ENCODE assay signal across 23 cellular contexts in the genomic region with DNA sequence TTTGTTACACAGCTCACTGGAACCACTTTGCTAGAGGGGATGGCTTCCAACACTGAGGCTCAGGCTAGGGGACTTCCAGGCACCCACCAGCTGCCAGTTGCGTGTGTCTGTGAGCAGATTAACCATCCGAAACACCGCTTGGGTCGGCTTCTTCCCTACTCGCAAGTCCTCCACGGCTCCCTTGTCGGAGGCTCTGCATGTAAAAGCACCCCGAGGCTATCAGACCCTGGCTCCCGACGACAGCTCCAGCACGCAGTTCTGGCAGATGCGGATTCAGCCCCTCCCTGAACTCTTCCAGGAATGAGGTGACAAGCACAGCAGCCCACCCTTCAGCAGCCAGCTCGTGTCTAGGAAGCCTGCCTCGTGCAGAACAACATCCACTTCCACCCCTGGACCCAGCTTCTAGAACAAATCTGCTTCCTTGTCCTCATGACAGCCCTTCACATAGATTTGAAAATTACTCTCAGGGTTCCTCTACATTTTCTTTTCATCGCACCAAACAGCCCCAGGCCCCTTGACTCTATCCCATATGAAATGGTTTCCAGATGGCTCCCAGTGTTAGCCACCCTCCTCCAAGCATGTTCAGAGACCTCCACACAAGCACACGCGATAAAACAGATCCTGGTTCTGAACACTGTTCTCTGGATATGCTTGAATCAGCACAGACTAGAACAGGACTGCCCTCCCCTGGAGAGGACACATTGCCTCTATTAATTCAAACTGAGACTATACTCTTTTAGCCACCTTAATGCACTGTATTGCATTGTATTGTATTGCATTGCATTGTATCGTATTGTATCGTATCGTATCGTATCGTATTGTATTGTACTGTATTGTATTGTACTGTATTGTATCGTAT. TPM values are rescaled to one million over a fixed set of nuclear protein-coding genes. Genes with fewer than 3 reads are reported as not detected.
A peak's percentile ranks its signal among the peaks of the same experiment; 100 is the strongest.
DNase-seq lines count a peak whose midpoint lies in the region; ATAC-seq and TF ChIP-seq lines count a peak whose summit lies in the region.
"Had no signal": no experiment of that assay in that cellular context is flagged by ENCODE, and none has a peak within 500 bp of the region (broad histone marks: within the 10 kb centered on the region; RNA-seq: fewer than 3 reads in every experiment).

No MANE protein-coding gene starts in this region.

- WGBS in spleen, 5 donors = 64 to 75% (median 68%) methylated on average over 23 of the region's 23 CpGs

- H3K9me3 ChIP-seq in iPS-15b (ENCODE audit: control insufficient read depth, insufficient read depth, low read length) = no peaks in the 10 kb centered on the region
- no peaks in the 10 kb centered on the region for H3K9me3 ChIP-seq in spleen
- H3K9me3 ChIP-seq in colonic mucosa = no peaks in the 10 kb centered on the region
- H3K9me3 ChIP-seq: adrenal gland, lower lobe of right lung, tibial artery had no signal

- peaks cover 20% of the 10 kb centered on the region for H3K4me1 Mint-ChIP-seq in GM23338
- H3K4me1 Mint-ChIP-seq: activated CD4-positive, alpha-beta T cell treated with anti-CD3 and anti-CD28 coated beads, Interleukin-2, amount 10 ng/mL, durations not matched to agents 7 days and 5 days; immature natural killer cell had no signal

- H2AFZ ChIP-seq in GM23338 = peak overlapping the region; percentile 99

- no peaks in the 10 kb centered on the region for H3K36me3 Mint-ChIP-seq in GM23338 (ENCODE audit: low read depth)
- H3K36me3 Mint-ChIP-seq: immature natural killer cell had no signal

- H3K27me3 ChIP-seq in GM23338 (ENCODE audit: insufficient read depth) (no peaks in the 10 kb centered on the region), iPS-15b (ENCODE audit: control insufficient read depth, insufficient read depth, low read length) (peaks cover 8% of the 10 kb centered on the region), spleen (replicated peaks in 1 of 7) (peaks cover 0 to 33% (median 0%) of the 10 kb centered on the region in 7 donors), colonic mucosa (no peaks in the 10 kb centered on the region)
- H3K27me3 ChIP-seq: adrenal gland had no signal

- no peaks in the 10 kb centered on the region for H3F3A ChIP-seq in GM23338 (replicated peaks; ENCODE audit: low read depth)

- H3K4me1 ChIP-seq in GM23338 (ENCODE audit: insufficient read depth) (peaks cover 15% of the 10 kb centered on the region), iPS-15b (ENCODE audit: control insufficient read depth, insufficient read depth, low read length) (peaks cover 14% of the 10 kb centered on the region), spleen (no peaks in the 10 kb centered on the region), colonic mucosa (no peaks in the 10 kb centered on the region)
- H3K4me1 ChIP-seq: adrenal gland, lower lobe of right lung, tibial artery had no signal

- no peaks in the 10 kb centered on the region for H3K9me3 Mint-ChIP-seq in GM23338
- H3K9me3 Mint-ChIP-seq: activated CD4-positive, alpha-beta T cell treated with anti-CD3 and anti-CD28 coated beads, Interleukin-2, amount 10 ng/mL, durations not matched to agents 7 days and 5 days; effector memory CD8-positive, alpha-beta T cell; immature natural killer cell had no signal

- no peak overlapping the region for H3K27ac Mint-ChIP-seq in GM23338
- H3K27ac Mint-ChIP-seq: activated CD4-positive, alpha-beta T cell treated with anti-CD3 and anti-CD28 coated beads, Interleukin-2, amount 10 ng/mL, durations not matched to agents 7 days and 5 days; effector memory CD8-positive, alpha-beta T cell; immature natural killer cell had no signal

- no peak overlapping the region for H3K9ac ChIP-seq in iPS-15b (ENCODE audit: low read depth, low read length)
- no peak overlapping the region for H3K9ac ChIP-seq in colonic mucosa (ENCODE audit: low read depth in 2 of 2, low read length in 2 of 2)

- no peak for TF ChIP-seq POLR2A in spleen (IDR thresholded peaks at IDR 0.05)

- no peak overlapping the region for H3K4me3 ChIP-seq in GM23338
- H3K4me3 ChIP-seq in iPS-15b (ENCODE audit: low read depth, low read length) = peak overlapping the region; percentile 24
- no peak overlapping the region for H3K4me3 ChIP-seq in spleen
- no peak overlapping the region for H3K4me3 ChIP-seq in colonic mucosa
- H3K4me3 ChIP-seq: adrenal gland, lower lobe of right lung, tibial artery had no signal

- DNase-seq in GM23338 (ENCODE audit: low spot score) = peak; percentile 60
- peak; percentile 41 for DNase-seq in spleen
- DNase-seq in colonic mucosa = no peak
- DNase-seq: activated CD4-positive, alpha-beta T cell treated with anti-CD3 and anti-CD28 coated beads, Interleukin-2, amount 10 ng/mL, durations not matched to agents 7 days and 5 days; activated CD8-positive, alpha-beta memory T cell treated with anti-CD3 and anti-CD28 coated beads, Interleukin-2, amount 50 U/mL, for 4 hours; activated effector memory CD4-positive, alpha-beta T cell treated with Interleukin-2 at 50 U/mL for 16 hours; adrenal gland; central memory CD4-positive, alpha-beta T cell; DND-41; effector memory CD8-positive, alpha-beta T cell; immature natural killer cell; KG1; lower lobe of right lung; NCI-H187 treated with DMSO at 0.1 percent for 48 hours; NCI-H446 treated with DMSO at 0.1 percent for 48 hours; stimulated activated naive CD4-positive, alpha-beta T cell treated with Interleukin-2 at 50 U/mL for 16 hours had no signal

- TF ChIP-seq CTCF in GM23338 (conservative IDR thresholded peaks at IDR 0.05; ENCODE audit: low read depth in 2 of 2) = no peak
- no peak for TF ChIP-seq CTCF in spleen (IDR thresholded peaks at IDR 0.05 in 8 of 11, conservative IDR thresholded peaks at IDR 0.05 in 3 of 11)
- no peak for TF ChIP-seq CTCF in colonic mucosa (IDR thresholded peaks at IDR 0.05)

- H3K4me2 ChIP-seq in GM23338 = peak overlapping the region; percentile 61

- H3K4me3 Mint-ChIP-seq in GM23338 = no peak overlapping the region
- H3K4me3 Mint-ChIP-seq: activated CD4-positive, alpha-beta T cell treated with anti-CD3 and anti-CD28 coated beads, Interleukin-2, amount 10 ng/mL, durations not matched to agents 7 days and 5 days; effector memory CD8-positive, alpha-beta T cell; immature natural killer cell had no signal

- no peak overlapping the region for H3K27ac ChIP-seq in GM23338 (ENCODE audit: low read depth)
- no peak overlapping the region for H3K27ac ChIP-seq in spleen
- no peak overlapping the region for H3K27ac ChIP-seq in colonic mucosa
- H3K27ac ChIP-seq: adrenal gland, lower lobe of right lung, tibial artery had no signal

- H4K20me1 ChIP-seq in GM23338 (replicated peaks; ENCODE audit: insufficient read depth) = no peaks in the 10 kb centered on the region

- intact Hi-C loops in spleen (cut with DNase I; ENCODE audit: low total_unique reads) = no loop called here
- intact Hi-C loops in colonic mucosa (cut with DNase I) = no loop called here

- no peaks in the 10 kb centered on the region for H3K79me2 ChIP-seq in GM23338 (replicated peaks; ENCODE audit: insufficient read depth)

- no peaks in the 10 kb centered on the region for H3K9me2 ChIP-seq in GM23338 (ENCODE audit: insufficient read depth)

- ATAC-seq in GM23338 (peak; percentile 68), SK-N-SH treated with all-trans-retinoic acid at 6 μM for 48 hours (peak; percentile 25; the same call in 2 of the 3 replicates), GM19455 (IDR thresholded peaks at IDR 0.05; ENCODE audit: unreplicated experiment) (no peak), HG02642 (IDR thresholded peaks at IDR 0.05; ENCODE audit: poor library complexity, unreplicated experiment) (no peak)
- ATAC-seq: effector memory CD8-positive, alpha-beta T cell; lower lobe of right lung; sciatic nerve had no signal

- H3K36me3 ChIP-seq in GM23338 (ENCODE audit: insufficient read depth) (no peaks in the 10 kb centered on the region), iPS-15b (ENCODE audit: control insufficient read depth, insufficient read depth, low read length) (no peaks in the 10 kb centered on the region), spleen (no peaks in the 10 kb centered on the region), colonic mucosa (no peaks in the 10 kb centered on the region)
- H3K36me3 ChIP-seq: adrenal gland, lower lobe of right lung, tibial artery had no signal

- H3K27me3 Mint-ChIP-seq in GM23338 (ENCODE audit: insufficient read depth, low read depth, poor library complexity) = peaks cover 6% of the 10 kb centered on the region

TF ChIP-seq in GM23338, 12 proteins besides CTCF, POLR2A, EP300 and RAD21 (continues in another document):
- no peak for TF ChIP-seq ZNF331 (CRISPR knock-in tag; IDR thresholded peaks at IDR 0.05; ENCODE audit: low read depth)
- no peak for TF ChIP-seq EZH2 (IDR thresholded peaks at IDR 0.05; ENCODE audit: low read depth, unreplicated experiment)
- TF ChIP-seq POLR2AphosphoS5 (IDR thresholded peaks at IDR 0.05; ENCODE audit: low read depth) = no peak
- TF ChIP-seq EZH2phosphoT487 (IDR thresholded peaks at IDR 0.05; ENCODE audit: unreplicated experiment) = no peak
- TF ChIP-seq STAT1 (IDR thresholded peaks at IDR 0.05; ENCODE audit: unreplicated experiment) = no peak

TF ChIP-seq in SK-N-SH treated with all-trans-retinoic acid at 6 μM for 48 hours, 23 proteins besides CTCF, POLR2A, EP300 and RAD21:
- TF ChIP-seq ESRRG (CRISPR knock-in tag; IDR thresholded peaks at IDR 0.05) (no peak), TCF4 (CRISPR knock-in tag; IDR thresholded peaks at IDR 0.05; ENCODE audit: borderline replicate concordance) (peak; percentile 49; the same call in 1 of the 2 replicates), ZNF70 (CRISPR knock-in tag; IDR thresholded peaks at IDR 0.05) (peak; percentile 92)

RNA-seq across cellular contexts. Expression of gene SLIT1, which starts 44.6 kb away (rescaled TPM):
- total RNA-seq in GM23338 (2014; rRNA removed; shearing (Covaris generic)) = 1.7 and 2.0 TPM in 2 replicates
- polyA plus RNA-seq in GM23338 (2016; fragmentation: Nextera tagmentation; extraction: Ambion mirVana) (0.37 and 0.76 TPM in 2 replicates), spleen (under 1 TPM; 0.11 to 0.52 (median 0.29) TPM)
- total RNA-seq in spleen (under 1 TPM; 0.19 to 0.82 (median 0.64) TPM), colonic mucosa (under 1 TPM; 0.17 to 0.24 TPM)
- total RNA-seq: osteocyte had no signal

Comparison
In these comparisons a context has a peak if more than half of its experiments do, and no peak if none do; other contexts are left out.
1. ATAC-seq: peak in GM23338 (single experiment) and SK-N-SH treated with all-trans-retinoic acid at 6 μM for 48 hours (single experiment); none in GM19455 (single experiment) and HG02642 (single experiment).